ENCODE assay signal across 13 cellular contexts in genomic region chr20:36313936-36314335, GRCh38. TPM values are rescaled to one million over a fixed set of nuclear protein-coding genes. Genes with fewer than 3 reads are reported as not detected.
A peak's percentile ranks its signal among the peaks of the same experiment; 100 is the strongest.
DNase-seq lines count a peak whose midpoint lies in the region; ATAC-seq and TF ChIP-seq lines count a peak whose summit lies in the region.
"Had no signal": no experiment of that assay in that cellular context is flagged by ENCODE, and none has a peak within 500 bp of the region (broad histone marks: within the 10 kb centered on the region; RNA-seq: fewer than 3 reads in every experiment).

No MANE protein-coding gene starts in this region.

- no peak overlapping the region for H3K27ac Mint-ChIP-seq in chondrocyte (ENCODE audit: unreplicated experiment)

- H3K4me1 Mint-ChIP-seq in chondrocyte (ENCODE audit: low read depth): no peaks in the 10 kb centered on the region

- no peaks in the 10 kb centered on the region for H3K9me3 Mint-ChIP-seq in chondrocyte (ENCODE audit: low read depth)
- H3K9me3 Mint-ChIP-seq: H9 had no signal

- no peak overlapping the region for H3K4me3 Mint-ChIP-seq in chondrocyte (ENCODE audit: unreplicated experiment)
- H3K4me3 Mint-ChIP-seq: H9 had no signal

- H3K27me3 Mint-ChIP-seq in chondrocyte (ENCODE audit: low read depth): peaks cover 55% of the 10 kb centered on the region

- TF ChIP-seq CTCF in chondrocyte (IDR thresholded peaks at IDR 0.05): no peak

- ATAC-seq in sciatic nerve: no peak
- no peak for ATAC-seq in left cardiac atrium
- ATAC-seq: A549 had no signal

- intact Hi-C loops in sciatic nerve (cut with DNase I) (no loop called here), left cardiac atrium (cut with DNase I) (no loop called here)

- peak; percentile 33 for DNase-seq in activated effector memory CD4-positive, alpha-beta T cell treated with anti-CD3 and anti-CD28 coated beads, Interleukin-2, amount 50 U/mL, for 16 hours
- no peak for DNase-seq in activated effector memory CD4-positive, alpha-beta T cell treated with Interleukin-2 at 50 U/mL for 16 hours
- DNase-seq in chondrocyte (ENCODE audit: low spot score): peak; percentile 92
- DNase-seq in sciatic nerve (ENCODE audit: low spot score): peak; percentile 43
- no peak for DNase-seq in left cardiac atrium
- DNase-seq in stimulated activated CD4-positive, alpha-beta T cell treated with anti-CD3 and anti-CD28 coated beads, Interleukin-4, amount 100 ng/mL, for 4 hours: no peak
- DNase-seq in retina: no peak
- DNase-seq: H9, NCI-H1436, NCI-H2029 treated with DMSO at 0.1 percent for 48 hours, NCI-H748 treated with DMSO at 0.1 percent for 48 hours, RPMI8226 had no signal

- no peaks in the 10 kb centered on the region for H3K36me3 Mint-ChIP-seq in chondrocyte (ENCODE audit: low read depth)

RNA-seq across cellular contexts. Expression of gene DLGAP4, which starts 7.8 kb away (rescaled TPM):
- 140 to 165 TPM (median 161 TPM) in 3 replicates for total RNA-seq in chondrocyte
- 113 TPM for total RNA-seq in sciatic nerve
- total RNA-seq in left cardiac atrium: 10 to 100 TPM; 45.8 to 64.3 TPM

Comparison
In these comparisons a context has a peak if more than half of its experiments do, and no peak if none do; other contexts are left out.
1. DNase-seq: peak in activated effector memory CD4-positive, alpha-beta T cell treated with anti-CD3 and anti-CD28 coated beads, Interleukin-2, amount 50 U/mL, for 16 hours (single experiment), chondrocyte (single experiment) and sciatic nerve (single experiment); none in activated effector memory CD4-positive, alpha-beta T cell treated with Interleukin-2 at 50 U/mL for 16 hours (single experiment), left cardiac atrium (single experiment), stimulated activated CD4-positive, alpha-beta T cell treated with anti-CD3 and anti-CD28 coated beads, Interleukin-4, amount 100 ng/mL, for 4 hours (0 of 2) and retina (single experiment).